18 cellular contexts compared by ENCODE assay signal in the genomic region with DNA sequence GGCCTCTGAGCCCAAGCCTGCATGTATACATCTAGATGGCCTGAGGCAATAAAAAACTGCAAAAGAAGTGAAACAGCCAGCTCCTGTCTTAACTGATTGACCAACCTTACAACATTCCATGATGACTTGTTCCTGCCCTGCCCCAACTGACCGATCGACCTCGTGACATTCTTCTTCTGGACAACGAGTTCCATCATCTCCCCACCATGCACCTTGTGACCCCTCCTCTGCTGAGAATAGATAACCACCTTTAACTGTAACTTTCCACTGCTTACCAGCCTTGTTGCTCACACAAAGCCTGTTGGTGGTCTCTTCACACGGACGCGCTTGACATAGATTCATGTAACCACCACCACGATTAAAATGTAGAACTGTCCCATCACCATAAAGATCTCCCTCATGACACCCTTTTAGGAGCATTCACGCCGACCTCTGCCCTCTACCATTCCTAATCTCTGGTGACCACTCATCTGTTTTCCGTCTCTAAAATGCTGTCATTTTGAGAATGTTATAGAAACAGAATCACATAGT.
"Had no signal": no experiment of that assay in that cellular context is flagged by ENCODE, and none has a peak within 500 bp of the region (broad histone marks: within the 10 kb centered on the region; RNA-seq: fewer than 3 reads in every experiment).

No MANE protein-coding gene starts in this region.

- H3K4me1 ChIP-seq: left lung, transverse colon had no signal

- H3K27ac ChIP-seq: brain microvascular endothelial cell, gastroesophageal sphincter, left lung, right atrium auricular region, transverse colon had no signal

- H3K36me3 ChIP-seq: brain microvascular endothelial cell, gastroesophageal sphincter, left lung, right atrium auricular region, transverse colon had no signal

- H3K9me3 ChIP-seq: gastroesophageal sphincter, left lung, right atrium auricular region, transverse colon had no signal

- H3K4me1 Mint-ChIP-seq: activated CD4-positive, alpha-beta T cell treated with anti-CD3 and anti-CD28 coated beads, Interleukin-2, amount 10 ng/mL, durations not matched to agents 7 days and 5 days; activated naive CD8-positive, alpha-beta T cell treated with anti-CD3 and anti-CD28 coated beads, Interleukin-2, amount 10 ng/mL, durations not matched to agents 7 days and 5 days; natural killer cell had no signal

- H3K9me3 Mint-ChIP-seq: activated CD4-positive, alpha-beta T cell treated with anti-CD3 and anti-CD28 coated beads, Interleukin-2, amount 10 ng/mL, durations not matched to agents 7 days and 5 days; activated naive CD8-positive, alpha-beta T cell treated with anti-CD3 and anti-CD28 coated beads, Interleukin-2, amount 10 ng/mL, durations not matched to agents 7 days and 5 days; activated T-cell treated with anti-CD3 and anti-CD28 coated beads, Interleukin-2, amount 50 U/mL, for 72 hours; dendritic cell treated with granulocyte-macrophage colony-stimulating factor and Interleukin-4, amounts not matched to agents 40 ng/mL and 50 ng/mL, for 4 days; natural killer cell had no signal

- H3K4me3 ChIP-seq: gastroesophageal sphincter, left lung, right atrium auricular region, transverse colon had no signal

- H3K27me3 Mint-ChIP-seq: activated CD4-positive, alpha-beta T cell treated with anti-CD3 and anti-CD28 coated beads, Interleukin-2, amount 10 ng/mL, durations not matched to agents 7 days and 5 days; dendritic cell treated with granulocyte-macrophage colony-stimulating factor and Interleukin-4, amounts not matched to agents 40 ng/mL and 50 ng/mL, for 4 days had no signal

- H3K27ac Mint-ChIP-seq: activated CD4-positive, alpha-beta T cell treated with anti-CD3 and anti-CD28 coated beads, Interleukin-2, amount 10 ng/mL, durations not matched to agents 7 days and 5 days; activated naive CD8-positive, alpha-beta T cell treated with anti-CD3 and anti-CD28 coated beads, Interleukin-2, amount 10 ng/mL, durations not matched to agents 7 days and 5 days; activated T-cell treated with anti-CD3 and anti-CD28 coated beads, Interleukin-2, amount 50 U/mL, for 72 hours; dendritic cell treated with granulocyte-macrophage colony-stimulating factor and Interleukin-4, amounts not matched to agents 40 ng/mL and 50 ng/mL, for 4 days; natural killer cell had no signal

- H3K36me3 Mint-ChIP-seq: activated naive CD8-positive, alpha-beta T cell treated with anti-CD3 and anti-CD28 coated beads, Interleukin-2, amount 10 ng/mL, durations not matched to agents 7 days and 5 days; natural killer cell had no signal

- H3K27me3 ChIP-seq: brain microvascular endothelial cell, gastroesophageal sphincter, left lung, right atrium auricular region, transverse colon had no signal

- DNase-seq: activated CD4-positive, alpha-beta T cell treated with anti-CD3 and anti-CD28 coated beads, Interleukin-2, amount 10 ng/mL, durations not matched to agents 7 days and 5 days; activated CD8-positive, alpha-beta memory T cell treated with anti-CD3 and anti-CD28 coated beads, Interleukin-2, amount 50 U/mL, for 48 hours; activated gamma-delta T cell treated with Interleukin-2 at 50 U/mL for 16 hours; activated naive CD8-positive, alpha-beta T cell treated with anti-CD3 and anti-CD28 coated beads, Interleukin-2, amount 10 ng/mL, durations not matched to agents 7 days and 5 days; activated T-cell treated with anti-CD3 and anti-CD28 coated beads, Interleukin-2, amount 50 U/mL, for 72 hours; anterior cingulate cortex; brain microvascular endothelial cell; effector memory CD4-positive, alpha-beta T cell; left lung; natural killer cell; nucleus accumbens; stimulated activated CD4-positive, alpha-beta T cell treated with anti-CD3 and anti-CD28 coated beads, Interleukin-4, amount 100 ng/mL, for 1 hour; stimulated activated naive CD4-positive, alpha-beta T cell treated with Interleukin-2 at 50 U/mL for 16 hours; substantia nigra; transverse colon had no signal

- ATAC-seq: activated T-cell treated with anti-CD3 and anti-CD28 coated beads, Interleukin-2, amount 50 U/mL, for 72 hours; gastroesophageal sphincter; left lung; natural killer cell had no signal

- H3K4me3 Mint-ChIP-seq: activated CD4-positive, alpha-beta T cell treated with anti-CD3 and anti-CD28 coated beads, Interleukin-2, amount 10 ng/mL, durations not matched to agents 7 days and 5 days; activated naive CD8-positive, alpha-beta T cell treated with anti-CD3 and anti-CD28 coated beads, Interleukin-2, amount 10 ng/mL, durations not matched to agents 7 days and 5 days; activated T-cell treated with anti-CD3 and anti-CD28 coated beads, Interleukin-2, amount 50 U/mL, for 72 hours; dendritic cell treated with granulocyte-macrophage colony-stimulating factor and Interleukin-4, amounts not matched to agents 40 ng/mL and 50 ng/mL, for 4 days; natural killer cell had no signal
